19 cellular contexts compared by ENCODE assay signal in the genomic region with DNA sequence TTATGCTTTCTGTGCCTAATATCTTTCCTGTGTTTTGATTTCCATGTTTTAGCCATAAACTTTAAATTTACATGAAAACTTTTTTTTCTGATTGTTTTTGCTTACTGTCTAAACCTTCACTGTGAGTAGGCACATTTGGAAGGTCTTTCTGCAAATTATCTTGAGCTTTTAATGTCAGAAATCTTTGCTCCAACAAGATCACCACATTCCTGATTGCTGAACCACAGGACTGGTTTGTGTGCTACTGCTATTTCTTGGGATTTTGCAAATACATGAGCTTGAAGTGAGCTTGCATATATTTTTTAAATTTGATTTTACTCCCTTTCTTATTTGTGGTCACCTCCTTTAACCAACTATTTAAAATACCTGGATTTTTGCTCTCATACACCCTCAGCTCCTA.
A peak's percentile ranks its signal among the peaks of the same experiment; 100 is the strongest.
DNase-seq lines count a peak whose midpoint lies in the region; ATAC-seq and TF ChIP-seq lines count a peak whose summit lies in the region.
"Had no signal": no experiment of that assay in that cellular context is flagged by ENCODE, and none has a peak within 500 bp of the region (broad histone marks: within the 10 kb centered on the region; RNA-seq: fewer than 3 reads in every experiment).

No MANE protein-coding gene starts in this region.

- H3K9me3 ChIP-seq in AG04450 (ENCODE audit: control insufficient read depth, insufficient read depth, low read length) (no peaks in the 10 kb centered on the region), H9 (ENCODE audit: control insufficient read depth, low read depth, low read length) (no peaks in the 10 kb centered on the region), body of pancreas (no peaks in the 10 kb centered on the region)

- no peaks in the 10 kb centered on the region for H3K79me2 ChIP-seq in H9 (ENCODE audit: insufficient read depth, low read length)

- no peaks in the 10 kb centered on the region for H3K9me3 Mint-ChIP-seq in H9
- H3K9me3 Mint-ChIP-seq in T-cell: no peaks in the 10 kb centered on the region
- H3K9me3 Mint-ChIP-seq: CD4-positive, CD25-positive, alpha-beta regulatory T cell had no signal

- no peak overlapping the region for H2AK5ac ChIP-seq in H9 (ENCODE audit: insufficient read length, low read length)

- H3K27me3 ChIP-seq in AG04450 (ENCODE audit: control insufficient read depth, insufficient read depth, low read length) (no peaks in the 10 kb centered on the region), H9 (ENCODE audit: insufficient read depth, low read length) (no peaks in the 10 kb centered on the region), foreskin keratinocyte (no peaks in the 10 kb centered on the region), body of pancreas (no peaks in the 10 kb centered on the region)

- H3K4me3 ChIP-seq in AG04450 (ENCODE audit: low read depth, low read length) (no peak overlapping the region), cardiac fibroblast (replicated peaks in 1 of 2; ENCODE audit: low read depth in 2 of 2, low read length in 2 of 2) (no peak overlapping the region), body of pancreas (no peak overlapping the region)

- H2BK20ac ChIP-seq in H9 (ENCODE audit: low read depth, low read length, poor library complexity, severe bottlenecking): no peak overlapping the region

- no peak overlapping the region for H2BK12ac ChIP-seq in H9 (ENCODE audit: insufficient read length, low read depth, low read length)

- H2BK5ac ChIP-seq in H9 (ENCODE audit: insufficient read length, low read length): no peak overlapping the region

- H3K18ac ChIP-seq in H9 (ENCODE audit: insufficient read length, low read depth, low read length): no peak overlapping the region

- no peaks in the 10 kb centered on the region for H3K27me3 Mint-ChIP-seq in H9 (ENCODE audit: low read depth)
- H3K27me3 Mint-ChIP-seq in T-cell: no peaks in the 10 kb centered on the region
- H3K27me3 Mint-ChIP-seq: CD4-positive, CD25-positive, alpha-beta regulatory T cell had no signal

- H3K56ac ChIP-seq in H9 (ENCODE audit: insufficient read length, low read depth, low read length): no peak overlapping the region

- H4K20me1 ChIP-seq in H9 (ENCODE audit: control insufficient read depth, insufficient read depth, insufficient read length): no peaks in the 10 kb centered on the region

- intact Hi-C loops in body of pancreas (cut with DNase I): no loop called here

- H3K4me3 Mint-ChIP-seq in H9 (no peak overlapping the region), T-cell (no peak overlapping the region)
- H3K4me3 Mint-ChIP-seq: CD4-positive, CD25-positive, alpha-beta regulatory T cell had no signal

- peaks cover 4 to 7% of the 10 kb centered on the region in 2 donors for H3K36me3 ChIP-seq in body of pancreas (replicated peaks in 1 of 2; ENCODE audit: insufficient read depth in 1 of 2, low read depth in 2 of 2)

- no peak overlapping the region for H3K4me2 ChIP-seq in H9 (ENCODE audit: insufficient read depth, insufficient read length, low read length)

- H3K4me1 ChIP-seq in H9 (ENCODE audit: insufficient read depth, low read length) (no peaks in the 10 kb centered on the region), foreskin keratinocyte (no peaks in the 10 kb centered on the region), body of pancreas (no peaks in the 10 kb centered on the region)

- CTCF ChIA-PET in AG04450 (lab: Charles Lee): interaction anchor here (0.5 kb wide), 1 partner anchor 9 kb away, joined by 4 read pairs; no protein-coding TSS in a partner anchor
- CTCF ChIA-PET in T-cell (lab: Charles Lee): interaction anchor here in 1 of 2 donors (2.2 kb wide), 1 partner anchor 11 kb away, joined by 6 read pairs; no protein-coding TSS in a partner anchor

- no peak overlapping the region for H3K4ac ChIP-seq in H9 (ENCODE audit: low read depth, low read length)

- POLR2A ChIA-PET in AG04450 (lab: Yijun Ruan, JAX) (no interaction called here), T-cell (lab: Charles Lee) (no interaction called here)

- H2BK120ac ChIP-seq in H9 (ENCODE audit: low read depth, low read length, poor library complexity, severe bottlenecking): no peak overlapping the region

- H3K4me1 Mint-ChIP-seq in H9: no peaks in the 10 kb centered on the region
- no peaks in the 10 kb centered on the region for H3K4me1 Mint-ChIP-seq in T-cell

- H2BK15ac ChIP-seq in H9 (ENCODE audit: low read depth, low read length): no peak overlapping the region

- TF ChIP-seq CTCF in AG04450 (IDR thresholded peaks at IDR 0.05; ENCODE audit: low read depth, low read length): no peak
- no peak for TF ChIP-seq CTCF in H9 (conservative IDR thresholded peaks at IDR 0.05)
- no peak for TF ChIP-seq CTCF in cardiac fibroblast (IDR thresholded peaks at IDR 0.05; ENCODE audit: low read depth, low read length)
- no peak for TF ChIP-seq CTCF in foreskin keratinocyte (conservative IDR thresholded peaks at IDR 0.05)
- TF ChIP-seq CTCF in body of pancreas (IDR thresholded peaks at IDR 0.05): no peak

- TF ChIP-seq POLR2A in body of pancreas (IDR thresholded peaks at IDR 0.05): no peak

- no peak overlapping the region for H4K8ac ChIP-seq in H9 (replicated peaks; ENCODE audit: insufficient read length, low read depth, low read length)

- ATAC-seq in foreskin keratinocyte (no peak), body of pancreas (no peak), T-cell (replicated peaks in 1 of 4) (no peak)
- ATAC-seq: Panc1, Right ventricle myocardium inferior had no signal

- H3K27ac Mint-ChIP-seq in H9 (peak overlapping the region in 2 of 3 experiments; percentile 26 to 88; a peak in 3 of 7 replicates), T-cell (no peak overlapping the region)

- no peak overlapping the region for H2AFZ ChIP-seq in H9 (ENCODE audit: low read length)

- H3K79me1 ChIP-seq in H9 (ENCODE audit: insufficient read depth, low read depth, low read length, poor library complexity, severe bottlenecking): no peaks in the 10 kb centered on the region

- H3K14ac ChIP-seq in H9 (ENCODE audit: insufficient read depth, low read length): no peak overlapping the region

- DNase-seq in AG04450 (ENCODE audit: low read depth, low spot score): peak; percentile 2
- DNase-seq in H9: no peak
- peak; percentile 21 to 47 for DNase-seq in cardiac fibroblast (ENCODE audit: low read depth in 2 of 2)
- peak; percentile 15 to 54 for DNase-seq in foreskin keratinocyte
- no peak for DNase-seq in effector CD8-positive, alpha-beta T cell (lab: John Stamatoyannopoulos, UW)
- no peak for DNase-seq in body of pancreas
- DNase-seq in NOMO-1 treated with DMSO at 0.1 percent for 48 hours (lab: John Stamatoyannopoulos, UW; ENCODE audit: unreplicated experiment): no peak
- no peak for DNase-seq in T-cell
- DNase-seq: Calu3; CD4-positive, CD25-positive, alpha-beta regulatory T cell; DMS79 treated with DMSO at 0.1 percent for 48 hours; GDM1; KG1; NCI-H1105; NCI-H187; NCI-H446 treated with DMSO at 0.1 percent for 48 hours; NCI-H774 had no signal

- no peak overlapping the region for H3T11ph ChIP-seq in H9 (ENCODE audit: low read length)

- H3K36me3 Mint-ChIP-seq in H9 (ENCODE audit: insufficient read depth in 1 of 3, low read depth in 3 of 3) (peaks cover 23 to 60% (median 49%) of the 10 kb centered on the region in 3 experiments), T-cell (peaks cover 39% of the 10 kb centered on the region)

- H3K27ac ChIP-seq in AG04450 (ENCODE audit: low read depth, low read length) (no peak overlapping the region), H9 (ENCODE audit: insufficient read length, low read depth, low read length) (no peak overlapping the region), foreskin keratinocyte (no peak overlapping the region), body of pancreas (no peak overlapping the region)

- no peaks in the 10 kb centered on the region for H3K23me2 ChIP-seq in H9 (ENCODE audit: insufficient read length, low read depth, low read length, poor library complexity, severe bottlenecking)

- H3K9ac ChIP-seq in H9 (ENCODE audit: extremely low read depth, insufficient read length, low read length): no peak overlapping the region

- H4K91ac ChIP-seq in H9 (ENCODE audit: insufficient read length, low read depth, low read length): no peak overlapping the region

- H3K23ac ChIP-seq in H9 (ENCODE audit: insufficient read length, low read depth, low read length): no peak overlapping the region

- no peak overlapping the region for H4K5ac ChIP-seq in H9 (ENCODE audit: insufficient read length, low read depth, low read length)

Comparison
In these comparisons a context has a peak if more than half of its experiments do, and no peak if none do; other contexts are left out.
1. DNase-seq: peak in AG04450 (single experiment), cardiac fibroblast (2 of 2) and foreskin keratinocyte (2 of 2); none in H9 (single experiment), effector CD8-positive, alpha-beta T cell (single experiment), body of pancreas (0 of 4), NOMO-1 treated with DMSO at 0.1 percent for 48 hours (single experiment) and T-cell (0 of 34).
2. H3K27ac Mint-ChIP-seq: peak in H9 (2 of 3); none in T-cell (0 of 2).